1 cellular context compared by ENCODE assay signal in genomic region chr1:111247125-111247838, GRCh38.
TF ChIP-seq lines count a peak whose summit lies in the region.

No MANE protein-coding gene starts in this region.

TF ChIP-seq in HepG2, 621 proteins besides CTCF, POLR2A, EP300 and RAD21 (continues in another document):
- TF ChIP-seq, protein P1, sequence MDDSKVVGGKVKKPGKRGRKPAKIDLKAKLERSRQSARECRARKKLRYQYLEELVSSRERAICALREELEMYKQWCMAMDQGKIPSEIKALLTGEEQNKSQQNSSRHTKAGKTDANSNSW (CRISPR knock-in tag; IDR thresholded peaks at IDR 0.05; ENCODE audit: borderline replicate concordance), result no peak
- no peak for TF ChIP-seq EEA1 (CRISPR knock-in tag; IDR thresholded peaks at IDR 0.05; ENCODE audit: borderline replicate concordance)
- TF ChIP-seq ZNF34 (CRISPR knock-in tag; IDR thresholded peaks at IDR 0.05; ENCODE audit: borderline replicate concordance), result no peak
- no peak for TF ChIP-seq FOXJ3 (CRISPR knock-in tag; IDR thresholded peaks at IDR 0.05; ENCODE audit: borderline replicate concordance)
- TF ChIP-seq FOXC1 (CRISPR knock-in tag; IDR thresholded peaks at IDR 0.05; ENCODE audit: borderline replicate concordance), result no peak
- TF ChIP-seq ZNF263 (CRISPR knock-in tag; IDR thresholded peaks at IDR 0.05), result no peak
- no peak for TF ChIP-seq MED8 (CRISPR knock-in tag; IDR thresholded peaks at IDR 0.05; ENCODE audit: insufficient replicate concordance)
- TF ChIP-seq ATF2 (CRISPR knock-in tag; IDR thresholded peaks at IDR 0.05), result 0 out of 2 replicates have a peak, but pooled peaks have one; percentile 23
- TF ChIP-seq ZKSCAN5 (CRISPR knock-in tag; IDR thresholded peaks at IDR 0.05), result no peak
- no peak for TF ChIP-seq ZNF30 (CRISPR knock-in tag; IDR thresholded peaks at IDR 0.05)
- TF ChIP-seq, protein P2, sequence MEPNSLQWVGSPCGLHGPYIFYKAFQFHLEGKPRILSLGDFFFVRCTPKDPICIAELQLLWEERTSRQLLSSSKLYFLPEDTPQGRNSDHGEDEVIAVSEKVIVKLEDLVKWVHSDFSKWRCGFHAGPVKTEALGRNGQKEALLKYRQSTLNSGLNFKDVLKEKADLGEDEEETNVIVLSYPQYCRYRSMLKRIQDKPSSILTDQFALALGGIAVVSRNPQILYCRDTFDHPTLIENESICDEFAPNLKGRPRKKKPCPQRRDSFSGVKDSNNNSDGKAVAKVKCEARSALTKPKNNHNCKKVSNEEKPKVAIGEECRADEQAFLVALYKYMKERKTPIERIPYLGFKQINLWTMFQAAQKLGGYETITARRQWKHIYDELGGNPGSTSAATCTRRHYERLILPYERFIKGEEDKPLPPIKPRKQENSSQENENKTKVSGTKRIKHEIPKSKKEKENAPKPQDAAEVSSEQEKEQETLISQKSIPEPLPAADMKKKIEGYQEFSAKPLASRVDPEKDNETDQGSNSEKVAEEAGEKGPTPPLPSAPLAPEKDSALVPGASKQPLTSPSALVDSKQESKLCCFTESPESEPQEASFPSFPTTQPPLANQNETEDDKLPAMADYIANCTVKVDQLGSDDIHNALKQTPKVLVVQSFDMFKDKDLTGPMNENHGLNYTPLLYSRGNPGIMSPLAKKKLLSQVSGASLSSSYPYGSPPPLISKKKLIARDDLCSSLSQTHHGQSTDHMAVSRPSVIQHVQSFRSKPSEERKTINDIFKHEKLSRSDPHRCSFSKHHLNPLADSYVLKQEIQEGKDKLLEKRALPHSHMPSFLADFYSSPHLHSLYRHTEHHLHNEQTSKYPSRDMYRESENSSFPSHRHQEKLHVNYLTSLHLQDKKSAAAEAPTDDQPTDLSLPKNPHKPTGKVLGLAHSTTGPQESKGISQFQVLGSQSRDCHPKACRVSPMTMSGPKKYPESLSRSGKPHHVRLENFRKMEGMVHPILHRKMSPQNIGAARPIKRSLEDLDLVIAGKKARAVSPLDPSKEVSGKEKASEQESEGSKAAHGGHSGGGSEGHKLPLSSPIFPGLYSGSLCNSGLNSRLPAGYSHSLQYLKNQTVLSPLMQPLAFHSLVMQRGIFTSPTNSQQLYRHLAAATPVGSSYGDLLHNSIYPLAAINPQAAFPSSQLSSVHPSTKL (CRISPR knock-in tag; IDR thresholded peaks at IDR 0.05), result peak; percentile 86
- no peak for TF ChIP-seq ZNF607 (CRISPR knock-in tag; IDR thresholded peaks at IDR 0.05; ENCODE audit: borderline replicate concordance)
- TF ChIP-seq HMG20B (CRISPR knock-in tag; conservative IDR thresholded peaks at IDR 0.05), result 0 out of 2 replicates have a peak, but pooled peaks have one; percentile 19
- TF ChIP-seq HMG20A (CRISPR knock-in tag; IDR thresholded peaks at IDR 0.05; ENCODE audit: borderline replicate concordance), result peak; percentile 61; the same call in 1 of the 2 replicates
- no peak for TF ChIP-seq CEBPG (CRISPR knock-in tag; IDR thresholded peaks at IDR 0.05)
- no peak for TF ChIP-seq TCF7L2 (IDR thresholded peaks at IDR 0.05; ENCODE audit: low read depth, low read length)
- TF ChIP-seq ZNF136 (CRISPR knock-in tag; IDR thresholded peaks at IDR 0.05; ENCODE audit: low read depth), result no peak
- no peak for TF ChIP-seq ZBTB38 (CRISPR knock-in tag; IDR thresholded peaks at IDR 0.05)
- TF ChIP-seq SRSF4 (IDR thresholded peaks at IDR 0.05; ENCODE audit: low read depth, low read length, poor library complexity, severe bottlenecking), result no peak
- TF ChIP-seq NR2F1 (CRISPR knock-in tag; IDR thresholded peaks at IDR 0.05), result peak in 1 of 2 experiments; percentile 39; a peak in 1 of 4 replicates
- TF ChIP-seq SNAPC4 (CRISPR knock-in tag; IDR thresholded peaks at IDR 0.05), result no peak
- no peak for TF ChIP-seq STAT6 (CRISPR knock-in tag; IDR thresholded peaks at IDR 0.05; ENCODE audit: borderline replicate concordance)
- no peak for TF ChIP-seq TARDBP (CRISPR knock-in tag; IDR thresholded peaks at IDR 0.05)
- TF ChIP-seq HIC2 (CRISPR knock-in tag; IDR thresholded peaks at IDR 0.05; ENCODE audit: low read depth), result no peak
- TF ChIP-seq EHMT2 (IDR thresholded peaks at IDR 0.05; ENCODE audit: borderline replicate concordance, low read depth, low read length), result peak; percentile 71; the same call in 1 of the 2 replicates
- no peak for TF ChIP-seq ZNF615 (CRISPR knock-in tag; IDR thresholded peaks at IDR 0.05; ENCODE audit: borderline replicate concordance)
- no peak for TF ChIP-seq MEIS1 (CRISPR knock-in tag; IDR thresholded peaks at IDR 0.05; ENCODE audit: borderline replicate concordance)
- TF ChIP-seq, protein P3, sequence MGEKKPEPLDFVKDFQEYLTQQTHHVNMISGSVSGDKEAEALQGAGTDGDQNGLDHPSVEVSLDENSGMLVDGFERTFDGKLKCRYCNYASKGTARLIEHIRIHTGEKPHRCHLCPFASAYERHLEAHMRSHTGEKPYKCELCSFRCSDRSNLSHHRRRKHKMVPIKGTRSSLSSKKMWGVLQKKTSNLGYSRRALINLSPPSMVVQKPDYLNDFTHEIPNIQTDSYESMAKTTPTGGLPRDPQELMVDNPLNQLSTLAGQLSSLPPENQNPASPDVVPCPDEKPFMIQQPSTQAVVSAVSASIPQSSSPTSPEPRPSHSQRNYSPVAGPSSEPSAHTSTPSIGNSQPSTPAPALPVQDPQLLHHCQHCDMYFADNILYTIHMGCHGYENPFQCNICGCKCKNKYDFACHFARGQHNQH (CRISPR knock-in tag; IDR thresholded peaks at IDR 0.05), result peak; percentile 29; the same call in 1 of the 2 replicates
- TF ChIP-seq ZNF570 (CRISPR knock-in tag; IDR thresholded peaks at IDR 0.05; ENCODE audit: borderline replicate concordance), result no peak
- TF ChIP-seq REL (CRISPR knock-in tag; conservative IDR thresholded peaks at IDR 0.05), result no peak
- no peak for TF ChIP-seq ZNF329 (CRISPR knock-in tag; IDR thresholded peaks at IDR 0.05; ENCODE audit: low read depth)
- no peak for TF ChIP-seq ZNF264 (CRISPR knock-in tag; IDR thresholded peaks at IDR 0.05)
- TF ChIP-seq RXRA (CRISPR knock-in tag; IDR thresholded peaks at IDR 0.05), result peak; percentile 63; the same call in 1 of the 2 replicates
- no peak for TF ChIP-seq ZNF629 (CRISPR knock-in tag; conservative IDR thresholded peaks at IDR 0.05)
- TF ChIP-seq SPEN (CRISPR knock-in tag; IDR thresholded peaks at IDR 0.05; ENCODE audit: low read depth), result 0 out of 2 replicates have a peak, but pooled peaks have one; percentile 21
- no peak for TF ChIP-seq ZFP37 (CRISPR knock-in tag; IDR thresholded peaks at IDR 0.05; ENCODE audit: borderline replicate concordance)
- TF ChIP-seq MED1 (CRISPR knock-in tag; IDR thresholded peaks at IDR 0.05), result peak; percentile 87
- TF ChIP-seq HNF4A (CRISPR knock-in tag; IDR thresholded peaks at IDR 0.05), result peak; percentile 82
- no peak for TF ChIP-seq KDM5B (CRISPR knock-in tag; IDR thresholded peaks at IDR 0.05; ENCODE audit: borderline replicate concordance)
- no peak for TF ChIP-seq RBAK (CRISPR knock-in tag; IDR thresholded peaks at IDR 0.05)
- TF ChIP-seq ELF3 (CRISPR knock-in tag; IDR thresholded peaks at IDR 0.05), result peak; percentile 62
- TF ChIP-seq, protein P4, sequence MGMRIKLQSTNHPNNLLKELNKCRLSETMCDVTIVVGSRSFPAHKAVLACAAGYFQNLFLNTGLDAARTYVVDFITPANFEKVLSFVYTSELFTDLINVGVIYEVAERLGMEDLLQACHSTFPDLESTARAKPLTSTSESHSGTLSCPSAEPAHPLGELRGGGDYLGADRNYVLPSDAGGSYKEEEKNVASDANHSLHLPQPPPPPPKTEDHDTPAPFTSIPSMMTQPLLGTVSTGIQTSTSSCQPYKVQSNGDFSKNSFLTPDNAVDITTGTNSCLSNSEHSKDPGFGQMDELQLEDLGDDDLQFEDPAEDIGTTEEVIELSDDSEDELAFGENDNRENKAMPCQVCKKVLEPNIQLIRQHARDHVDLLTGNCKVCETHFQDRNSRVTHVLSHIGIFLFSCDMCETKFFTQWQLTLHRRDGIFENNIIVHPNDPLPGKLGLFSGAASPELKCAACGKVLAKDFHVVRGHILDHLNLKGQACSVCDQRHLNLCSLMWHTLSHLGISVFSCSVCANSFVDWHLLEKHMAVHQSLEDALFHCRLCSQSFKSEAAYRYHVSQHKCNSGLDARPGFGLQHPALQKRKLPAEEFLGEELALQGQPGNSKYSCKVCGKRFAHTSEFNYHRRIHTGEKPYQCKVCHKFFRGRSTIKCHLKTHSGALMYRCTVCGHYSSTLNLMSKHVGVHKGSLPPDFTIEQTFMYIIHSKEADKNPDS (CRISPR knock-in tag; IDR thresholded peaks at IDR 0.05), result no peak
